10 cellular contexts compared by ENCODE assay signal in the genomic region with DNA sequence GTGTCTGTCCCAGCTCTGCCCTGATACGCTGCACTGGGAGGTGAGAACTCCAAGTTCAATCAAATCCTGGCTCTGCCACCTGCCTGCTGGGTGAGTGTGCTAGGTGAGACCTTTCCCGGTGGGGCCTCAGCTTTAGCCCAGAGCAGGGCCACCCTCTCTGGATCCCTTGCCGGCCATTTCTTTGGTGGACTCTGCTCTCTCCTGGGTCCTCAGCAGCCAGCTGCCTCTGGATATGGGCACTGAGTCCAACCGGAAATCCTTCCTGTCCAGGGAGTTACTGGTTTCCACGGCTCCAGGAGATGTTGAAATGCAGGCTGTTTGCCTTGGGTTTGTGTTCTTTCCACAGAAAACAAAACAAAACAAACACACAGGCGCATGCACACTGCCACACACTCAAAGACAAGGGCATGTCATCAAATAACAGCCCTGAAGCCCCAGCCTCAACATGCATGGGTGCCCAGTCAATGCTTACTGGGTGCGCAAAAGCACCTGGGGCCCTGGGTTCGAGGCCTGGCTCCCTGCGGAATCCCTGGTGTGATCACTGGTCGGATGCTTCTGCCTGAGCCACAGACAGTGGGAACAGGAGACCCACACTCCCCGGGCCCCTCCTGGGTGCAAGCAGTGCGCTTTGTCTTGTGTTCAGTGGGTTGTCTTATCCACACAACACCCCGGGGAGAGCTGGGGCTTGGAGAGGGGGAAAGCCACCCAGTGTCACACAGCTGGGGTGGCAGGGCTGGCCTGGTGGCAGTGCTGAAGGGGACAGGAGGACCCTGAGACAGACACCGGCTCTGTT. TPM values are rescaled to one million over a fixed set of nuclear protein-coding genes. Genes with fewer than 3 reads are reported as not detected.
A peak's percentile ranks its signal among the peaks of the same experiment; 100 is the strongest.
DNase-seq lines count a peak whose midpoint lies in the region; ATAC-seq and TF ChIP-seq lines count a peak whose summit lies in the region.
"Had no signal": no experiment of that assay in that cellular context is flagged by ENCODE, and none has a peak within 500 bp of the region (broad histone marks: within the 10 kb centered on the region; RNA-seq: fewer than 3 reads in every experiment).

No MANE protein-coding gene starts in this region.

- WGBS in adipose tissue, 3 donors = 47 to 62% (median 53%) methylated on average over 14 of the region's 14 CpGs

- H3K9ac ChIP-seq in skeletal muscle tissue (ENCODE audit: low read depth in 1 of 3, low read length in 3 of 3) = peak overlapping the region; percentile 20 to 64 (median 52)

- H3K27ac Mint-ChIP-seq in activated naive CD8-positive, alpha-beta T cell treated with anti-CD3 and anti-CD28 coated beads for 36 hours = no peak overlapping the region

- DNase-seq in GM04504 (ENCODE audit: low read depth) = peak; percentile 77
- DNase-seq in left ventricle myocardium inferior = no peak
- no peak for DNase-seq in activated naive CD8-positive, alpha-beta T cell treated with anti-CD3 and anti-CD28 coated beads for 36 hours
- DNase-seq in D341Med (ENCODE audit: low spot score) = no peak
- no peak for DNase-seq in COR-L47 (lab: John Stamatoyannopoulos, UW)
- DNase-seq: effector CD8-positive, alpha-beta T cell; occipital lobe had no signal

- no peak overlapping the region for H3K4me3 Mint-ChIP-seq in activated naive CD8-positive, alpha-beta T cell treated with anti-CD3 and anti-CD28 coated beads for 36 hours

- H3K9me3 Mint-ChIP-seq in activated naive CD8-positive, alpha-beta T cell treated with anti-CD3 and anti-CD28 coated beads for 36 hours = no peaks in the 10 kb centered on the region

- H3K4me1 ChIP-seq in left ventricle myocardium inferior = peaks cover 47% of the 10 kb centered on the region
- H3K4me1 ChIP-seq in skeletal muscle tissue (ENCODE audit: control insufficient read depth in 3 of 3, insufficient read depth in 3 of 3, low read length in 3 of 3) = peaks cover 35 to 56% (median 41%) of the 10 kb centered on the region in 3 donors

- H3K27ac ChIP-seq in adipose tissue (ENCODE audit: low read depth, low read length) (peak overlapping the region; percentile 79), left ventricle myocardium inferior (replicated peaks) (peak overlapping the region; percentile 73), skeletal muscle tissue (ENCODE audit: low read depth, low read length) (peak overlapping the region; percentile 64)

- H3K9me3 ChIP-seq in left ventricle myocardium inferior (replicated peaks) (no peaks in the 10 kb centered on the region), skeletal muscle tissue (ENCODE audit: control insufficient read depth in 3 of 3, low read length in 3 of 3) (no peaks in the 10 kb centered on the region)

- intact Hi-C loops in left ventricle myocardium inferior (cut with micrococcal nuclease) = no loop called here

- no peaks in the 10 kb centered on the region for H3K36me3 Mint-ChIP-seq in activated naive CD8-positive, alpha-beta T cell treated with anti-CD3 and anti-CD28 coated beads for 36 hours

- no peaks in the 10 kb centered on the region for H3K27me3 Mint-ChIP-seq in activated naive CD8-positive, alpha-beta T cell treated with anti-CD3 and anti-CD28 coated beads for 36 hours

- H3K27me3 ChIP-seq in left ventricle myocardium inferior (ENCODE audit: low read depth) (no peaks in the 10 kb centered on the region), skeletal muscle tissue (ENCODE audit: control insufficient read depth in 3 of 3, insufficient read depth in 3 of 3, low read length in 3 of 3) (no peaks in the 10 kb centered on the region)

- H3K4me3 ChIP-seq in left ventricle myocardium inferior = peak overlapping the region; percentile 12
- H3K4me3 ChIP-seq in skeletal muscle tissue (ENCODE audit: low read length in 3 of 3) = peak overlapping the region; percentile 33 to 49 (median 38)

- peaks cover 2% of the 10 kb centered on the region for H3K36me3 ChIP-seq in left ventricle myocardium inferior
- peaks cover 0 to 9% (median 8%) of the 10 kb centered on the region in 3 donors for H3K36me3 ChIP-seq in skeletal muscle tissue (ENCODE audit: control insufficient read depth in 3 of 3, insufficient read depth in 3 of 3, low read length in 3 of 3)

- H3K4me1 Mint-ChIP-seq in activated naive CD8-positive, alpha-beta T cell treated with anti-CD3 and anti-CD28 coated beads for 36 hours = no peaks in the 10 kb centered on the region

- ATAC-seq in GM18907 (IDR thresholded peaks at IDR 0.05; ENCODE audit: unreplicated experiment) = no peak

- TF ChIP-seq CTCF in left ventricle myocardium inferior (IDR thresholded peaks at IDR 0.05; ENCODE audit: borderline replicate concordance) = no peak

RNA-seq across cellular contexts. Expression of a gene that starts 33.1 kb away (rescaled TPM):
- polyA plus RNA-seq in adipose tissue = 100 to 1,000 TPM in 1 of 3 donors, 10 to 100 TPM in 2; 36.1 to 173 (median 64.0) TPM
- 150 TPM for total RNA-seq in left ventricle myocardium inferior
- total RNA-seq in skeletal muscle tissue = 9.9 TPM
- total RNA-seq in activated naive CD8-positive, alpha-beta T cell treated with anti-CD3 and anti-CD28 coated beads for 36 hours = 100 to 1,000 TPM; 163 to 176 TPM

Comparison
In these comparisons a context has a peak if more than half of its experiments do, and no peak if none do; other contexts are left out.
1. RNA of a gene that starts 33.1 kb away (total RNA-seq): 163 to 176 TPM in activated naive CD8-positive, alpha-beta T cell treated with anti-CD3 and anti-CD28 coated beads for 36 hours and 150 TPM in left ventricle myocardium inferior (single experiment); 9.9 TPM in skeletal muscle tissue (single experiment); every median in the first group is over 10 times any median in the second.
2. Peak in every context shown above with its lines, with median percentiles within 50 percentile points of each other: H3K27ac ChIP-seq.